ENCODE assay signal across 9 cellular contexts in genomic region chr1:7454052-7454815, GRCh38.
DNase-seq lines count a peak whose midpoint lies in the region; ATAC-seq, FAIRE-seq and TF ChIP-seq lines count a peak whose summit lies in the region.
"Had no signal": no experiment of that assay in that cellular context is flagged by ENCODE, and none has a peak within 500 bp of the region (broad histone marks: within the 10 kb centered on the region; RNA-seq: fewer than 3 reads in every experiment).

No MANE protein-coding gene starts in this region.

- no peak overlapping the region for H2AFZ ChIP-seq in GM23248
- peak overlapping the region; percentile 64 for H2AFZ ChIP-seq in astrocyte (ENCODE audit: low read depth, low read length)

- peaks cover 5% of the 10 kb centered on the region; the same call in 1 of the 2 replicates for H3F3A ChIP-seq in GM23248 (ENCODE audit: insufficient read depth)

- no peaks in the 10 kb centered on the region for H3K4me1 Mint-ChIP-seq in astrocyte (ENCODE audit: low read depth, unreplicated experiment)

- no peaks in the 10 kb centered on the region for H3K9me3 ChIP-seq in GM23248 (ENCODE audit: low read depth)
- no peaks in the 10 kb centered on the region for H3K9me3 ChIP-seq in astrocyte (ENCODE audit: insufficient read depth, low read depth, low read length)
- H3K9me3 ChIP-seq in left lung, result no peaks in the 10 kb centered on the region
- H3K9me3 ChIP-seq: HAP-1 had no signal

- no peak overlapping the region for H3K4me3 ChIP-seq in GM23248
- no peak overlapping the region for H3K4me3 ChIP-seq in astrocyte (ENCODE audit: insufficient read depth, low read depth, low read length)
- no peak overlapping the region for H3K4me3 ChIP-seq in left lung
- H3K4me3 ChIP-seq: HAP-1 had no signal

- no peaks in the 10 kb centered on the region for H3K36me3 Mint-ChIP-seq in astrocyte (ENCODE audit: low read depth, unreplicated experiment)

- H3K27me3 Mint-ChIP-seq in astrocyte (ENCODE audit: low read depth, unreplicated experiment), result peaks cover 16% of the 10 kb centered on the region

- DNase-seq in AG20443 (ENCODE audit: low spot score), result peak; percentile 40
- DNase-seq in GM23248, result peak; percentile 39
- no peak for DNase-seq in astrocyte (ENCODE audit: low read depth)
- DNase-seq in left lung, result peak in 1 of 2 donors; percentile 79

- FAIRE-seq in astrocyte (lab: Jason Lieb, UNC), result no peak

- peak; percentile 86 for ATAC-seq in left lung
- no peak for ATAC-seq in HG02759 (IDR thresholded peaks at IDR 0.05; ENCODE audit: unreplicated experiment)
- ATAC-seq in GM19395 (IDR thresholded peaks at IDR 0.05; ENCODE audit: unreplicated experiment), result no peak
- ATAC-seq in HG03571 (IDR thresholded peaks at IDR 0.05; ENCODE audit: unreplicated experiment), result no peak
- ATAC-seq in HG02852 (IDR thresholded peaks at IDR 0.05; ENCODE audit: unreplicated experiment), result no peak

- H4K20me1 ChIP-seq in GM23248 (ENCODE audit: insufficient read depth), result no peaks in the 10 kb centered on the region
- no peaks in the 10 kb centered on the region for H4K20me1 ChIP-seq in astrocyte (ENCODE audit: insufficient read depth, low read length)

- no peaks in the 10 kb centered on the region for H3K9me3 Mint-ChIP-seq in astrocyte (ENCODE audit: unreplicated experiment)

- H3K27ac ChIP-seq in GM23248, result no peak overlapping the region
- no peak overlapping the region for H3K27ac ChIP-seq in astrocyte (ENCODE audit: low read depth, low read length)
- H3K27ac ChIP-seq in left lung, result no peak overlapping the region

- no peak overlapping the region for H3K4me3 Mint-ChIP-seq in astrocyte (ENCODE audit: unreplicated experiment)

- intact Hi-C loops in left lung (cut with DNase I), result loop anchor here in 1 of 2 donors (10.0 kb wide), 1 partner anchor 191 kb away; no protein-coding TSS in a partner anchor

- H3K79me2 ChIP-seq in GM23248 (ENCODE audit: insufficient read depth) (no peaks in the 10 kb centered on the region), astrocyte (ENCODE audit: insufficient read depth, low read length) (no peaks in the 10 kb centered on the region)

- TF ChIP-seq CTCF in astrocyte (IDR thresholded peaks at IDR 0.05; ENCODE audit: insufficient read depth, low read depth, low read length) (peak; percentile 26), left lung (IDR thresholded peaks at IDR 0.05) (peak; percentile 41 to 43)

- H3K27me3 ChIP-seq in GM23248 (replicated peaks; ENCODE audit: insufficient read depth) (no peaks in the 10 kb centered on the region), astrocyte (ENCODE audit: insufficient read depth, low read length) (no peaks in the 10 kb centered on the region), left lung (no peaks in the 10 kb centered on the region)

- H3K27ac Mint-ChIP-seq in astrocyte (ENCODE audit: unreplicated experiment), result no peak overlapping the region

- H3K9ac ChIP-seq in GM23248 (no peak overlapping the region), astrocyte (ENCODE audit: low read length) (no peak overlapping the region)

- in situ Hi-C loops in GM23248 (cut with MboI), result no loop called here

- no peaks in the 10 kb centered on the region for H3K9me2 ChIP-seq in GM23248 (ENCODE audit: insufficient read depth)

- 80 to 82% methylated on average over 19 of the region's 19 CpGs for WGBS in GM23248 (ENCODE audit: low coverage in 1 of 2, low lambda C conversion rate in 2 of 2, missing lambda C conversion rate in 2 of 2), 2 experiments

- H3K4me2 ChIP-seq in GM23248 (ENCODE audit: unreplicated experiment) (no peak overlapping the region), astrocyte (ENCODE audit: low read length) (no peak overlapping the region)

- H3K36me3 ChIP-seq in GM23248 (ENCODE audit: low read depth) (no peaks in the 10 kb centered on the region), astrocyte (ENCODE audit: insufficient read depth, low read length) (no peaks in the 10 kb centered on the region), left lung (no peaks in the 10 kb centered on the region)
- H3K36me3 ChIP-seq: HAP-1 had no signal

- peaks cover 13% of the 10 kb centered on the region for H3K4me1 ChIP-seq in GM23248 (ENCODE audit: insufficient read depth)
- H3K4me1 ChIP-seq in astrocyte (ENCODE audit: insufficient read depth, low read length), result peaks cover 5% of the 10 kb centered on the region
- H3K4me1 ChIP-seq in left lung, result no peaks in the 10 kb centered on the region
- H3K4me1 ChIP-seq: HAP-1 had no signal
